ENCODE assay signal across 1 cellular context in genomic region chr1:6601049-6601864, GRCh38.
TF ChIP-seq lines count a peak whose summit lies in the region.

No MANE protein-coding gene starts in this region.

TF ChIP-seq in HepG2, 621 proteins besides CTCF, POLR2A, EP300 and RAD21 (continued from another document and continues in another):
- no peak for TF ChIP-seq ZNF281 (CRISPR knock-in tag; IDR thresholded peaks at IDR 0.05; ENCODE audit: borderline replicate concordance)
- peak; percentile 95 for TF ChIP-seq MNT (IDR thresholded peaks at IDR 0.05)
- TF ChIP-seq ZNF768 (CRISPR knock-in tag; IDR thresholded peaks at IDR 0.05): no peak
- TF ChIP-seq JUND (CRISPR knock-in tag; IDR thresholded peaks at IDR 0.05): no peak
- TF ChIP-seq ATF6 (CRISPR knock-in tag; conservative IDR thresholded peaks at IDR 0.05): no peak
- no peak for TF ChIP-seq ZNF878 (CRISPR knock-in tag; IDR thresholded peaks at IDR 0.05)
- TF ChIP-seq ZMAT3 (CRISPR knock-in tag; conservative IDR thresholded peaks at IDR 0.05): no peak
- TF ChIP-seq U2AF1 (optimal IDR thresholded peaks at IDR 0.05; ENCODE audit: low read depth, low read length): no peak
- no peak; the same call in 1 of the 2 replicates for TF ChIP-seq THAP7 (CRISPR knock-in tag; IDR thresholded peaks at IDR 0.05)
- TF ChIP-seq HES4 (CRISPR knock-in tag; IDR thresholded peaks at IDR 0.05; ENCODE audit: borderline replicate concordance): no peak; the same call in 1 of the 2 replicates
- TF ChIP-seq ZNF569 (CRISPR knock-in tag; IDR thresholded peaks at IDR 0.05; ENCODE audit: borderline replicate concordance): no peak
- no peak for TF ChIP-seq NFAT5 (CRISPR knock-in tag; IDR thresholded peaks at IDR 0.05)
- no peak for TF ChIP-seq MYNN (CRISPR knock-in tag; IDR thresholded peaks at IDR 0.05; ENCODE audit: low read depth)
- peak; percentile 19; the same call in 1 of the 2 replicates for TF ChIP-seq ZNF761 (CRISPR knock-in tag; conservative IDR thresholded peaks at IDR 0.05)
- no peak for TF ChIP-seq ZNF24 (IDR thresholded peaks at IDR 0.05)
- no peak for TF ChIP-seq FUBP1 (CRISPR knock-in tag; IDR thresholded peaks at IDR 0.05; ENCODE audit: borderline replicate concordance)
- TF ChIP-seq DRAP1 (CRISPR knock-in tag; IDR thresholded peaks at IDR 0.05): peak; percentile 77; the same call in 1 of the 2 replicates
- TF ChIP-seq RERE (CRISPR knock-in tag; IDR thresholded peaks at IDR 0.05; ENCODE audit: low read depth): no peak
- peak; percentile 59; the same call in 1 of the 2 replicates for TF ChIP-seq FOXO1 (CRISPR knock-in tag; IDR thresholded peaks at IDR 0.05)
- TF ChIP-seq BRF2 (CRISPR knock-in tag; IDR thresholded peaks at IDR 0.05): no peak
- no peak for TF ChIP-seq WIZ (CRISPR knock-in tag; IDR thresholded peaks at IDR 0.05)
- TF ChIP-seq ZFYVE20 (CRISPR knock-in tag; IDR thresholded peaks at IDR 0.05; ENCODE audit: borderline replicate concordance, low read depth): no peak
- TF ChIP-seq PHB2 (IDR thresholded peaks at IDR 0.05; ENCODE audit: partially characterized antibody): no peak
- TF ChIP-seq MED13 (CRISPR knock-in tag; IDR thresholded peaks at IDR 0.05): no peak
- TF ChIP-seq ZSCAN20 (CRISPR knock-in tag; IDR thresholded peaks at IDR 0.05; ENCODE audit: borderline replicate concordance): no peak
- no peak for TF ChIP-seq IRF2 (CRISPR knock-in tag; IDR thresholded peaks at IDR 0.05)
- TF ChIP-seq PBX2 (CRISPR knock-in tag; IDR thresholded peaks at IDR 0.05): no peak
- TF ChIP-seq HOXA3 (CRISPR knock-in tag; IDR thresholded peaks at IDR 0.05): 0 out of 2 replicates have a peak, but pooled peaks have one; percentile 6
- TF ChIP-seq SRSF4 (IDR thresholded peaks at IDR 0.05; ENCODE audit: low read depth, low read length, poor library complexity, severe bottlenecking): no peak
